ENCODE assay signal across 8 cellular contexts in genomic region chr9:137885121-137885520, GRCh38. TPM values are rescaled to one million over a fixed set of nuclear protein-coding genes. Genes with fewer than 3 reads are reported as not detected.
"Had no signal": no experiment of that assay in that cellular context is flagged by ENCODE, and none has a peak within 500 bp of the region (broad histone marks: within the 10 kb centered on the region; RNA-seq: fewer than 3 reads in every experiment).

No MANE protein-coding gene starts in this region.

RNA-seq across cellular contexts. Expression of gene CACNA1B, which starts 7.5 kb away (rescaled TPM):
- total RNA-seq: activated CD4-positive, alpha-beta memory T cell treated with anti-CD3 and anti-CD28 coated beads, Interleukin-2, amount 10 ng/mL, durations not matched to agents 7 days and 5 days; activated CD4-positive, alpha-beta T cell treated with anti-CD3 and anti-CD28 coated beads, Interleukin-2, amount 10 ng/mL, durations not matched to agents 24 days and 14 days; activated CD4-positive, alpha-beta T cell treated with anti-CD3 and anti-CD28 coated beads, Interleukin-2, amount 10 ng/mL, durations not matched to agents 7 days and 5 days; activated CD8-positive, alpha-beta memory T cell treated with anti-CD3 and anti-CD28 coated beads for 36 hours; activated CD8-positive, alpha-beta memory T cell treated with anti-CD3 and anti-CD28 coated beads, Interleukin-2, amount 10 ng/mL, durations not matched to agents 7 days and 5 days; activated CD8-positive, alpha-beta T cell treated with anti-CD3 and anti-CD28 coated beads for 36 hours; activated CD8-positive, alpha-beta T cell treated with anti-CD3 and anti-CD28 coated beads, Interleukin-2, amount 10 ng/mL, durations not matched to agents 7 days and 5 days; T-helper 2 cell treated with Interferon-gamma antibody and Interleukin-4, amounts not matched to agents 100 ng/mL and 5 ng/mL, for 36 hours had no signal
